42 cellular contexts compared by ENCODE assay signal in the genomic region with DNA sequence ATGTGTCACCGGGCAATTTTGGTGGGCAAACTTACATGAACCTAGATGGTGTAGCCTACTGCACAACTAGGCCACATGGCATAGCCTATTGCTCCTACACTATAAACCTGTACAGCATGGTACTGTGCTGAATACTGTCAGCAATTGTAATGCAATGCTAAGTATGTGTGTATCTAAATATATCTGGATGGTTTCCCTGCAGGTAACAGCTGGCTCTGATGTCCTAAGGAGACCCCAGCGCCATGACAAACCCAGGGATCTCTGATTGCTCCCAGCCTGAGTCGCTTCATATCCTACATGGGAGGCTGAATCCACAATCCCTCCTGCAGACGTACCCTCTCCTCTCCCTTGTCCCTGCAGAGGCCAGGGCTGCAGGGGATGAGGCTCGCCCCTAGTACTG. TPM values are rescaled to one million over a fixed set of nuclear protein-coding genes. Genes with fewer than 3 reads are reported as not detected.
"Had no signal": no experiment of that assay in that cellular context is flagged by ENCODE, and none has a peak within 500 bp of the region (broad histone marks: within the 10 kb centered on the region; RNA-seq: fewer than 3 reads in every experiment).

No MANE protein-coding gene starts in this region.

- H3K27me3 ChIP-seq: adrenal gland, ascending aorta, body of pancreas, cardiac muscle cell had no signal

- H3K4me3 ChIP-seq: adrenal gland, ascending aorta, body of pancreas, breast epithelium, cardiac muscle cell had no signal

- H3K36me3 Mint-ChIP-seq: activated naive CD4-positive, alpha-beta T cell treated with anti-CD3 and anti-CD28 coated beads, Interleukin-2, amount 10 ng/mL, durations not matched to agents 7 days and 5 days; activated naive CD4-positive, alpha-beta T cell treated with anti-CD3 and anti-CD28 coated beads, Interleukin-2, amount 50 U/mL, for 24 hours; activated naive CD4-positive, alpha-beta T cell treated with anti-CD3 and anti-CD28 coated beads, Interleukin-2, amount 50 U/mL, for 72 hours; activated naive CD8-positive, alpha-beta T cell; activated naive CD8-positive, alpha-beta T cell treated with anti-CD3 and anti-CD28 coated beads for 36 hours; activated naive CD8-positive, alpha-beta T cell treated with anti-CD3 and anti-CD28 coated beads, Interleukin-2, amount 10 ng/mL, durations not matched to agents 7 days and 5 days; brain had no signal

- H3K4me1 ChIP-seq: ascending aorta, breast epithelium had no signal

- H3K9me3 Mint-ChIP-seq: activated naive CD4-positive, alpha-beta T cell treated with anti-CD3 and anti-CD28 coated beads, Interleukin-2, amount 10 ng/mL, durations not matched to agents 7 days and 5 days; activated naive CD4-positive, alpha-beta T cell treated with anti-CD3 and anti-CD28 coated beads, Interleukin-2, amount 50 U/mL, for 24 hours; activated naive CD4-positive, alpha-beta T cell treated with anti-CD3 and anti-CD28 coated beads, Interleukin-2, amount 50 U/mL, for 72 hours; activated naive CD8-positive, alpha-beta T cell treated with anti-CD3 and anti-CD28 coated beads for 36 hours; activated naive CD8-positive, alpha-beta T cell treated with anti-CD3 and anti-CD28 coated beads, Interleukin-2, amount 10 ng/mL, durations not matched to agents 7 days and 5 days; activated naive CD8-positive, alpha-beta T cell treated with anti-CD3 and anti-CD28 coated beads, Interleukin-2, amount 50 U/mL, for 24 hours; activated T-cell treated with anti-CD3 and anti-CD28 coated beads, Interleukin-2, amount 50 U/mL, for 24 hours; activated T-cell treated with anti-CD3 and anti-CD28 coated beads, Interleukin-2, amount 50 U/mL, for 4 hours; activated T-cell treated with anti-CD3 and anti-CD28 coated beads, Interleukin-2, amount 50 U/mL, for 72 hours; activated T-helper 1 cell treated with anti-CD3 and anti-CD28 coated beads, Interleukin-12 subunit alpha, Interleukin-12 subunit beta, Interleukin-2, Interleukin-4 antibody, amounts not matched to agents 30 ng/mL and 10 ng/mL and 1 ng/mL, durations not matched to agents 14 hours and 24 hours and 36 hours; activated T-helper 17 cell treated with anti-CD3 and anti-CD28 coated beads, Interleukin-2, amount 50 U/mL, for 72 hours; activated T-helper 2 cell treated with anti-CD3 and anti-CD28 coated beads, Interferon-gamma antibody, Interleukin-2, Interleukin-4, amounts not matched to agents 10 μg/mL and 5 μg/mL and 100 μg/mL, durations not matched to agents 14 hours and 24 hours and 36 hours; central memory CD8-positive, alpha-beta T cell had no signal

- H3K36me3 ChIP-seq: adrenal gland, ascending aorta, brain microvascular endothelial cell, breast epithelium, cardiac muscle cell had no signal

- H3K9me3 ChIP-seq: adrenal gland, ascending aorta, body of pancreas, breast epithelium had no signal

- DNase-seq: activated effector memory CD4-positive, alpha-beta T cell treated with anti-CD3 and anti-CD28 coated beads, Interleukin-2, amount 50 U/mL, for 16 hours; activated effector memory CD4-positive, alpha-beta T cell treated with Interleukin-2 at 50 U/mL for 16 hours; activated gamma-delta T cell; activated gamma-delta T cell treated with Interleukin-2 at 50 U/mL for 16 hours; activated naive CD4-positive, alpha-beta T cell; activated naive CD4-positive, alpha-beta T cell treated with anti-CD3 and anti-CD28 coated beads for 36 hours; activated naive CD4-positive, alpha-beta T cell treated with anti-CD3 and anti-CD28 coated beads, Interleukin-2, amount 10 ng/mL, durations not matched to agents 7 days and 5 days; activated naive CD4-positive, alpha-beta T cell treated with anti-CD3 and anti-CD28 coated beads, Interleukin-2, amount 50 U/mL, for 16 hours; activated naive CD4-positive, alpha-beta T cell treated with Interleukin-2 at 50 U/mL for 16 hours; activated naive CD8-positive, alpha-beta T cell treated with anti-CD3 and anti-CD28 coated beads for 36 hours; activated naive CD8-positive, alpha-beta T cell treated with anti-CD3 and anti-CD28 coated beads, Interleukin-2, amount 10 ng/mL, durations not matched to agents 7 days and 5 days; activated naive CD8-positive, alpha-beta T cell treated with anti-CD3 and anti-CD28 coated beads, Interleukin-2, amount 50 U/mL, for 24 hours; activated T-cell treated with anti-CD3 and anti-CD28 coated beads, Interleukin-2, amount 50 U/mL, for 1 hour; activated T-cell treated with anti-CD3 and anti-CD28 coated beads, Interleukin-2, amount 50 U/mL, for 24 hours; activated T-cell treated with anti-CD3 and anti-CD28 coated beads, Interleukin-2, amount 50 U/mL, for 4 hours; activated T-cell treated with anti-CD3 and anti-CD28 coated beads, Interleukin-2, amount 50 U/mL, for 48 hours; activated T-cell treated with anti-CD3 and anti-CD28 coated beads, Interleukin-2, amount 50 U/mL, for 72 hours; amniotic stem cell; amygdala; anterior cingulate cortex; body of pancreas; brain microvascular endothelial cell; caudate nucleus; central memory CD4-positive, alpha-beta T cell; cerebellar nuclear complex had no signal

- H3K4me3 Mint-ChIP-seq: activated naive CD4-positive, alpha-beta T cell treated with anti-CD3 and anti-CD28 coated beads for 36 hours; activated naive CD4-positive, alpha-beta T cell treated with anti-CD3 and anti-CD28 coated beads, Interleukin-2, amount 10 ng/mL, durations not matched to agents 7 days and 5 days; activated naive CD4-positive, alpha-beta T cell treated with anti-CD3 and anti-CD28 coated beads, Interleukin-2, amount 50 U/mL, for 24 hours; activated naive CD8-positive, alpha-beta T cell; activated naive CD8-positive, alpha-beta T cell treated with anti-CD3 and anti-CD28 coated beads for 36 hours; activated naive CD8-positive, alpha-beta T cell treated with anti-CD3 and anti-CD28 coated beads, Interleukin-2, amount 10 ng/mL, durations not matched to agents 7 days and 5 days; activated naive CD8-positive, alpha-beta T cell treated with anti-CD3 and anti-CD28 coated beads, Interleukin-2, amount 50 U/mL, for 24 hours; activated T-cell treated with anti-CD3 and anti-CD28 coated beads, Interleukin-2, amount 50 U/mL, for 24 hours; activated T-cell treated with anti-CD3 and anti-CD28 coated beads, Interleukin-2, amount 50 U/mL, for 4 hours; activated T-cell treated with anti-CD3 and anti-CD28 coated beads, Interleukin-2, amount 50 U/mL, for 72 hours; activated T-helper 1 cell treated with anti-CD3 and anti-CD28 coated beads, Interleukin-12 subunit alpha, Interleukin-12 subunit beta, Interleukin-2, Interleukin-4 antibody, amounts not matched to agents 30 ng/mL and 10 ng/mL and 1 ng/mL, durations not matched to agents 14 hours and 24 hours and 36 hours; activated T-helper 17 cell treated with anti-CD3 and anti-CD28 coated beads, Interleukin-2, amount 50 U/mL, for 72 hours; brain; central memory CD8-positive, alpha-beta T cell had no signal

- H3K27ac Mint-ChIP-seq: activated naive CD4-positive, alpha-beta T cell treated with anti-CD3 and anti-CD28 coated beads for 36 hours; activated naive CD4-positive, alpha-beta T cell treated with anti-CD3 and anti-CD28 coated beads, Interleukin-2, amount 10 ng/mL, durations not matched to agents 7 days and 5 days; activated naive CD4-positive, alpha-beta T cell treated with anti-CD3 and anti-CD28 coated beads, Interleukin-2, amount 50 U/mL, for 24 hours; activated naive CD4-positive, alpha-beta T cell treated with anti-CD3 and anti-CD28 coated beads, Interleukin-2, amount 50 U/mL, for 72 hours; activated naive CD8-positive, alpha-beta T cell; activated naive CD8-positive, alpha-beta T cell treated with anti-CD3 and anti-CD28 coated beads for 36 hours; activated naive CD8-positive, alpha-beta T cell treated with anti-CD3 and anti-CD28 coated beads, Interleukin-2, amount 10 ng/mL, durations not matched to agents 7 days and 5 days; activated naive CD8-positive, alpha-beta T cell treated with anti-CD3 and anti-CD28 coated beads, Interleukin-2, amount 50 U/mL, for 24 hours; activated T-cell treated with anti-CD3 and anti-CD28 coated beads, Interleukin-2, amount 50 U/mL, for 24 hours; activated T-cell treated with anti-CD3 and anti-CD28 coated beads, Interleukin-2, amount 50 U/mL, for 72 hours; activated T-helper 1 cell treated with anti-CD3 and anti-CD28 coated beads, Interleukin-12 subunit alpha, Interleukin-12 subunit beta, Interleukin-2, Interleukin-4 antibody, amounts not matched to agents 30 ng/mL and 10 ng/mL and 1 ng/mL, durations not matched to agents 14 hours and 24 hours and 36 hours; activated T-helper 17 cell treated with anti-CD3 and anti-CD28 coated beads, Interleukin-2, amount 50 U/mL, for 72 hours; activated T-helper 2 cell treated with anti-CD3 and anti-CD28 coated beads, Interferon-gamma antibody, Interleukin-2, Interleukin-4, amounts not matched to agents 10 μg/mL and 5 μg/mL and 100 μg/mL, durations not matched to agents 14 hours and 24 hours and 36 hours had no signal

- H3K4me1 Mint-ChIP-seq: activated naive CD4-positive, alpha-beta T cell treated with anti-CD3 and anti-CD28 coated beads, Interleukin-2, amount 10 ng/mL, durations not matched to agents 7 days and 5 days; activated naive CD4-positive, alpha-beta T cell treated with anti-CD3 and anti-CD28 coated beads, Interleukin-2, amount 50 U/mL, for 24 hours; activated naive CD8-positive, alpha-beta T cell treated with anti-CD3 and anti-CD28 coated beads, Interleukin-2, amount 50 U/mL, for 24 hours; activated T-helper 17 cell treated with anti-CD3 and anti-CD28 coated beads, Interleukin-2, amount 50 U/mL, for 72 hours; central memory CD8-positive, alpha-beta T cell had no signal

- H3K27ac ChIP-seq: adrenal gland, ascending aorta, body of pancreas, brain microvascular endothelial cell, breast epithelium, cardiac muscle cell had no signal

RNA-seq across cellular contexts. Expression of a gene that starts 40.0 kb away (rescaled TPM):
- total RNA-seq: activated naive CD4-positive, alpha-beta T cell treated with anti-CD3 and anti-CD28 coated beads for 36 hours; activated naive CD8-positive, alpha-beta T cell treated with anti-CD3 and anti-CD28 coated beads for 36 hours; activated naive CD8-positive, alpha-beta T cell treated with anti-CD3 and anti-CD28 coated beads, Interleukin-2, amount 10 ng/mL, durations not matched to agents 7 days and 5 days; activated T-cell treated with anti-CD3 and anti-CD28 coated beads, Interleukin-2, amount 50 U/mL, for 4 hours; activated T-cell treated with anti-CD3 and anti-CD28 coated beads, Interleukin-2, amount 50 U/mL, for 72 hours; activated T-helper 1 cell treated with anti-CD3 and anti-CD28 coated beads, Interleukin-12 subunit alpha, Interleukin-12 subunit beta, Interleukin-2, Interleukin-4 antibody, amounts not matched to agents 30 ng/mL and 10 ng/mL and 1 ng/mL, durations not matched to agents 14 hours and 24 hours and 36 hours; activated T-helper 17 cell treated with anti-CD3 and anti-CD28 coated beads, Interleukin-2, amount 50 U/mL, for 72 hours; activated T-helper 2 cell treated with anti-CD3 and anti-CD28 coated beads, Interferon-gamma antibody, Interleukin-2, Interleukin-4, amounts not matched to agents 10 μg/mL and 5 μg/mL and 100 μg/mL, durations not matched to agents 14 hours and 24 hours and 36 hours; aorta; ascending aorta; astrocyte; body of pancreas; breast epithelium; bronchial epithelial cell; cardiac muscle cell; cardiac septum; chondrocyte had no signal
- polyA plus RNA-seq: aorta, cardiac muscle cell had no signal
